8 cellular contexts compared by ENCODE assay signal in genomic region chr17:45592433-45592923, GRCh38.
DNase-seq lines count a peak whose midpoint lies in the region; ATAC-seq, FAIRE-seq and TF ChIP-seq lines count a peak whose summit lies in the region.
"Not testable (repeated sequence)": the region's sequence is repeated elsewhere in the genome, so short reads cannot be mapped to it uniquely, and the experiment has no call there.

No MANE protein-coding gene starts in this region.

- peak; percentile 70 for FAIRE-seq in K562 (lab: Jason Lieb, UNC)

- intact Hi-C loops in K562 (cut with micrococcal nuclease): loop anchor here (5.0 kb wide), 1 partner anchor 165 kb away; no protein-coding TSS in a partner anchor
- intact Hi-C loops in head of caudate nucleus (cut with DNase I): not testable (repeated sequence)
- intact Hi-C loops in naive thymus-derived CD4-positive, alpha-beta T cell (cut with micrococcal nuclease): loop anchor here in 1 of 2 donors (2.0 kb wide), 1 partner anchor 164 kb away; no protein-coding TSS in a partner anchor

- H2AFZ ChIP-seq in K562 (ENCODE audit: low read depth, low read length): not testable (repeated sequence)

- in situ Hi-C loops in K562 (cut with MboI): loop anchor here (25.0 kb wide), 1 partner anchor 1220 kb away; the partner anchor contains the start of gene WNT3

- not testable (repeated sequence) for H3K4me3 Mint-ChIP-seq in activated CD4-positive, alpha-beta T cell treated with anti-CD3 and anti-CD28 coated beads, Interleukin-2, amount 10 ng/mL, durations not matched to agents 7 days and 5 days; naive thymus-derived CD4-positive, alpha-beta T cell

- H3K79me2 ChIP-seq in K562 (ENCODE audit: control insufficient read depth, insufficient read depth, low read length): not testable (repeated sequence)

- not testable (repeated sequence) for BruUV-seq in K562 (replicated peaks; lab: Mats Ljungman, UMichigan)

- DNase-seq in AG04449 (ENCODE audit: low read depth, low spot score): not testable (repeated sequence)
- DNase-seq in M059J (ENCODE audit: low read depth) (peak; percentile 54), K562 (ENCODE audit: extremely low read depth in 1 of 4, low spot score in 3 of 4) (peak; percentile 64 to 81 (median 68)), head of caudate nucleus (peak in 35 of 42 donors; percentile 23 to 92 (median 78))
- DNase-seq in activated CD4-positive, alpha-beta T cell treated with anti-CD3 and anti-CD28 coated beads, Interleukin-2, amount 10 ng/mL, durations not matched to agents 7 days and 5 days: peak; percentile 73
- DNase-seq in naive thymus-derived CD4-positive, alpha-beta T cell: peak in 8 of 9 donors; percentile 37 to 74 (median 65)
- DNase-seq in stimulated activated CD4-positive, alpha-beta T cell treated with anti-CD3 and anti-CD28 coated beads, Interleukin-4, amount 100 ng/mL, for 4 hours: peak; percentile 66 to 79

- POLR2A ChIA-PET in AG04449 (lab: Yijun Ruan, JAX); activated CD4-positive, alpha-beta T cell treated with anti-CD3 and anti-CD28 coated beads, Interleukin-2, amount 10 ng/mL, durations not matched to agents 7 days and 5 days (lab: Charles Lee); K562 (lab: Yijun Ruan, JAX); naive thymus-derived CD4-positive, alpha-beta T cell (lab: Charles Lee): not testable (repeated sequence)

- not testable (repeated sequence) for H3K9me3 Mint-ChIP-seq in activated CD4-positive, alpha-beta T cell treated with anti-CD3 and anti-CD28 coated beads, Interleukin-2, amount 10 ng/mL, durations not matched to agents 7 days and 5 days; naive thymus-derived CD4-positive, alpha-beta T cell

- CTCF ChIA-PET in AG04449 (lab: Yijun Ruan, JAX): interaction anchor here (0.9 to 1.2 kb wide), 3 partner anchors 165 to 377 kb away, joined by 3 to 4 read pairs (median 3); no protein-coding TSS in a partner anchor
- CTCF ChIA-PET in activated CD4-positive, alpha-beta T cell treated with anti-CD3 and anti-CD28 coated beads, Interleukin-2, amount 10 ng/mL, durations not matched to agents 7 days and 5 days (lab: Charles Lee); K562 (lab: Yijun Ruan, JAX; ENCODE audit: low intra/inter-chr PET ratio): not testable (repeated sequence)
- CTCF ChIA-PET in naive thymus-derived CD4-positive, alpha-beta T cell (lab: Charles Lee): interaction anchor here (1.0 to 1.4 kb wide), 2 partner anchors 618 to 669 kb away, joined by 3 read pairs; no protein-coding TSS in a partner anchor

- WGBS in K562 (ENCODE audit: insufficient coverage, low coverage, missing lambda C conversion rate): 0% methylated on average over 5 of the region's 6 CpGs

- H3K4me1 ChIP-seq in K562 (replicated peaks in 1 of 2; ENCODE audit: control insufficient read depth in 2 of 2, insufficient read depth in 2 of 2, low read length in 2 of 2); naive thymus-derived CD4-positive, alpha-beta T cell (ENCODE audit: control insufficient read depth in 2 of 2, insufficient read depth in 2 of 2, low read length in 2 of 2): not testable (repeated sequence)

- H3K36me3 Mint-ChIP-seq in activated CD4-positive, alpha-beta T cell treated with anti-CD3 and anti-CD28 coated beads, Interleukin-2, amount 10 ng/mL, durations not matched to agents 7 days and 5 days (ENCODE audit: low read depth); naive thymus-derived CD4-positive, alpha-beta T cell: not testable (repeated sequence)

- not testable (repeated sequence) for H3K9me3 ChIP-seq in K562 (replicated peaks; ENCODE audit: control insufficient read depth, insufficient read depth, low read depth, low read length); naive thymus-derived CD4-positive, alpha-beta T cell (ENCODE audit: control insufficient read depth in 2 of 3, low read length in 3 of 3)

- not testable (repeated sequence) for H3K27ac Mint-ChIP-seq in activated CD4-positive, alpha-beta T cell treated with anti-CD3 and anti-CD28 coated beads, Interleukin-2, amount 10 ng/mL, durations not matched to agents 7 days and 5 days; naive thymus-derived CD4-positive, alpha-beta T cell

- not testable (repeated sequence) for H3K4me1 Mint-ChIP-seq in activated CD4-positive, alpha-beta T cell treated with anti-CD3 and anti-CD28 coated beads, Interleukin-2, amount 10 ng/mL, durations not matched to agents 7 days and 5 days; naive thymus-derived CD4-positive, alpha-beta T cell

- H4K20me1 ChIP-seq in K562 (replicated peaks; ENCODE audit: control insufficient read depth, insufficient read depth, low read length): not testable (repeated sequence)

- H3K4me3 ChIP-seq in AG04449 (ENCODE audit: low read depth, low read length); K562; naive thymus-derived CD4-positive, alpha-beta T cell (ENCODE audit: low read length): not testable (repeated sequence)

- H3K27ac ChIP-seq in K562 (ENCODE audit: extremely low read depth, low read depth, low read length); naive thymus-derived CD4-positive, alpha-beta T cell (ENCODE audit: low read depth, low read length): not testable (repeated sequence)

- not testable (repeated sequence) for H3K4me2 ChIP-seq in K562 (ENCODE audit: insufficient read depth, low read length)

- TF ChIP-seq EP300 in K562 (IDR thresholded peaks at IDR 0.05; ENCODE audit: low read length): not testable (repeated sequence)

- not testable (repeated sequence) for H3K9ac ChIP-seq in K562 (ENCODE audit: insufficient read depth in 1 of 2, low read depth in 2 of 2, low read length in 2 of 2)

- peak; percentile 55 to 71 for TF ChIP-seq RAD21 in K562 (CRISPR knock-in tag; conservative IDR thresholded peaks at IDR 0.05 in 1 of 2, IDR thresholded peaks at IDR 0.05 in 1 of 2)

- TF ChIP-seq CTCF in AG04449 (IDR thresholded peaks at IDR 0.05; ENCODE audit: insufficient read depth, low read length, missing control alignments) (peak; percentile 63), K562 (IDR thresholded peaks at IDR 0.05 in 2 of 3, conservative IDR thresholded peaks at IDR 0.05 in 1 of 3; ENCODE audit: insufficient read depth in 2 of 3, low read depth in 1 of 3, low read length in 3 of 3) (peak; percentile 64 to 71 (median 67))

- peak; percentile 65 for ATAC-seq in GM18907 (IDR thresholded peaks at IDR 0.05; ENCODE audit: unreplicated experiment)
- ATAC-seq in K562: peak; percentile 95
- ATAC-seq in naive thymus-derived CD4-positive, alpha-beta T cell: peak; percentile 96

- H3K27me3 Mint-ChIP-seq in activated CD4-positive, alpha-beta T cell treated with anti-CD3 and anti-CD28 coated beads, Interleukin-2, amount 10 ng/mL, durations not matched to agents 7 days and 5 days: peaks cover 23% of the 10 kb centered on the region
- peaks cover 0 to 26% (median 4%) of the 10 kb centered on the region in 5 donors for H3K27me3 Mint-ChIP-seq in naive thymus-derived CD4-positive, alpha-beta T cell

- H3K27me3 ChIP-seq in K562 (ENCODE audit: control insufficient read depth in 2 of 2, insufficient read depth in 2 of 2, low read length in 2 of 2); naive thymus-derived CD4-positive, alpha-beta T cell (ENCODE audit: control insufficient read depth in 2 of 2, insufficient read depth in 2 of 2, low read length in 2 of 2): not testable (repeated sequence)

- H3K36me3 ChIP-seq in K562 (ENCODE audit: control insufficient read depth, insufficient read depth, low read length); naive thymus-derived CD4-positive, alpha-beta T cell (ENCODE audit: control insufficient read depth in 2 of 3, insufficient read depth in 3 of 3, low read length in 3 of 3): not testable (repeated sequence)

- not testable (repeated sequence) for H3K9me1 ChIP-seq in K562 (ENCODE audit: control insufficient read depth, insufficient read depth, low read length)

- TF ChIP-seq POLR2A in K562 (conservative IDR thresholded peaks at IDR 0.05): not testable (repeated sequence)

TF ChIP-seq in K562, 482 proteins besides CTCF, POLR2A, EP300 and RAD21:
- TF ChIP-seq YY1 (IDR thresholded peaks at IDR 0.05; ENCODE audit: borderline replicate concordance in 1 of 3, control insufficient read depth in 1 of 3, extremely low read depth in 1 of 3, insufficient read depth in 3 of 3, insufficient read length in 1 of 3, insufficient replicate concordance in 2 of 3, low read depth in 1 of 3, low read length in 2 of 3): peak in 1 of 3 experiments; percentile 15
- 0 out of 2 replicates have a peak, but pooled peaks have one; percentile 23 for TF ChIP-seq CTBP1 (IDR thresholded peaks at IDR 0.05; ENCODE audit: borderline replicate concordance)
- TF ChIP-seq SMC3 (conservative IDR thresholded peaks at IDR 0.05; ENCODE audit: insufficient read depth, low read depth, low read length): 0 out of 2 replicates have a peak, but pooled peaks have one; percentile 30
TF ChIP-seq in K562: peak in this region for 3; not testable (repeated sequence) for 479.
